1 cellular context compared by ENCODE assay signal in genomic region chr19:7522072-7522922, GRCh38.
TF ChIP-seq lines count a peak whose summit lies in the region.

TSS of gene MCOLN1 (plus strand) at chr19:7522624. CDS start at chr19:7522751, 127 bp downstream.

TF ChIP-seq in K562, 482 proteins besides CTCF, POLR2A, EP300 and RAD21 (continued from another document and continues in another):
- TF ChIP-seq CREB3L1 (IDR thresholded peaks at IDR 0.05; ENCODE audit: borderline replicate concordance, low read depth) = peak; percentile 87
- TF ChIP-seq FOXA1 (IDR thresholded peaks at IDR 0.05; ENCODE audit: borderline replicate concordance) = no peak
- no peak for TF ChIP-seq SREBF2 (CRISPR knock-in tag; IDR thresholded peaks at IDR 0.05)
- TF ChIP-seq SMARCA4 (IDR thresholded peaks at IDR 0.05) = peak; percentile 24; the same call in 1 of the 2 replicates
- peak; percentile 48; the same call in 1 of the 2 replicates for TF ChIP-seq FOXJ2 (tag; IDR thresholded peaks at IDR 0.05)
- TF ChIP-seq ETV6 (IDR thresholded peaks at IDR 0.05; ENCODE audit: borderline replicate concordance in 1 of 2, low read depth in 2 of 2, low read length in 1 of 2) = no peak
- TF ChIP-seq ETV6 (CRISPR knock-in tag; IDR thresholded peaks at IDR 0.05; ENCODE audit: borderline replicate concordance) = 0 out of 2 replicates have a peak, but pooled peaks have one; percentile 46
- 0 out of 2 replicates have a peak, but pooled peaks have one; percentile 65 for TF ChIP-seq KAT7 (CRISPR knock-in tag; IDR thresholded peaks at IDR 0.05; ENCODE audit: borderline replicate concordance)
- TF ChIP-seq SMAD2 (IDR thresholded peaks at IDR 0.05; ENCODE audit: low read depth, low read length) = no peak
- peak; percentile 8 to 77; a peak in 1 of 4 replicates for TF ChIP-seq TEAD1 (CRISPR knock-in tag; IDR thresholded peaks at IDR 0.05)
- TF ChIP-seq ZNF398 (CRISPR knock-in tag; IDR thresholded peaks at IDR 0.05) = no peak
- no peak for TF ChIP-seq ZBTB34 (CRISPR knock-in tag; IDR thresholded peaks at IDR 0.05)
- TF ChIP-seq RFX1 (IDR thresholded peaks at IDR 0.05) = no peak
- no peak for TF ChIP-seq SIRT6 (IDR thresholded peaks at IDR 0.05; ENCODE audit: low read depth, low read length)
- no peak for TF ChIP-seq GTF2A2 (tag; IDR thresholded peaks at IDR 0.05)
- peak; percentile 96; the same call in 1 of the 2 replicates for TF ChIP-seq ILF3 (IDR thresholded peaks at IDR 0.05; ENCODE audit: borderline replicate concordance)
- no peak for TF ChIP-seq ZNF586 (CRISPR knock-in tag; conservative IDR thresholded peaks at IDR 0.05)
- no peak for TF ChIP-seq ZHX1 (conservative IDR thresholded peaks at IDR 0.05; ENCODE audit: low read length)
- TF ChIP-seq THRB (CRISPR knock-in tag; conservative IDR thresholded peaks at IDR 0.05) = 0 out of 2 replicates have a peak, but pooled peaks have one; percentile 55
- TF ChIP-seq POLR2G (IDR thresholded peaks at IDR 0.05; ENCODE audit: low read depth, low read length) = peak; percentile 87
- peak; percentile 95 for TF ChIP-seq L3MBTL2 (IDR thresholded peaks at IDR 0.05)
- TF ChIP-seq RBM14 (IDR thresholded peaks at IDR 0.05; ENCODE audit: borderline replicate concordance, insufficient read depth, low read depth, low read length) = no peak
- 0 out of 2 replicates have a peak, but pooled peaks have one; percentile 53 for TF ChIP-seq NFRKB (IDR thresholded peaks at IDR 0.05; ENCODE audit: low read depth)
- TF ChIP-seq KHSRP (IDR thresholded peaks at IDR 0.05) = no peak
- TF ChIP-seq SOX6 (IDR thresholded peaks at IDR 0.05) = peak; percentile 63
- peak; percentile 93; the same call in 1 of the 2 replicates for TF ChIP-seq XRCC5 (IDR thresholded peaks at IDR 0.05; ENCODE audit: low read depth, low read length)
- TF ChIP-seq GTF3C2 (IDR thresholded peaks at IDR 0.05; ENCODE audit: borderline replicate concordance, extremely low read depth, insufficient read length) = no peak
- no peak for TF ChIP-seq ZNF280A (IDR thresholded peaks at IDR 0.05; ENCODE audit: low read depth, partially characterized antibody)
- TF ChIP-seq EGR1 (conservative IDR thresholded peaks at IDR 0.05) = peak; percentile 69
- no peak for TF ChIP-seq ZBTB26 (CRISPR knock-in tag; IDR thresholded peaks at IDR 0.05)
- TF ChIP-seq NR2C2 (CRISPR knock-in tag; IDR thresholded peaks at IDR 0.05) = peak; percentile 57; the same call in 1 of the 2 replicates
- peak; percentile 75 for TF ChIP-seq NR2C2 (tag; IDR thresholded peaks at IDR 0.05)
- no peak for TF ChIP-seq BRCA1 (IDR thresholded peaks at IDR 0.05)
- no peak for TF ChIP-seq BRCA1 (CRISPR knock-in tag; IDR thresholded peaks at IDR 0.05)
- TF ChIP-seq MXD1 (CRISPR knock-in tag; IDR thresholded peaks at IDR 0.05; ENCODE audit: borderline replicate concordance, poor library complexity, severe bottlenecking) = peak; percentile 57
- 0 out of 2 replicates have a peak, but pooled peaks have one; percentile 53 for TF ChIP-seq GABPB2 (CRISPR knock-in tag; conservative IDR thresholded peaks at IDR 0.05)
- no peak for TF ChIP-seq XRCC3 (IDR thresholded peaks at IDR 0.05)
- TF ChIP-seq ZNF140 (CRISPR knock-in tag; IDR thresholded peaks at IDR 0.05) = no peak
- TF ChIP-seq FOXO4 (CRISPR knock-in tag; IDR thresholded peaks at IDR 0.05) = no peak
- 0 out of 2 replicates have a peak, but pooled peaks have one; percentile 66 for TF ChIP-seq DNMT1 (IDR thresholded peaks at IDR 0.05)
- no peak for TF ChIP-seq ZNF57 (CRISPR knock-in tag; IDR thresholded peaks at IDR 0.05)
- TF ChIP-seq MEIS2 (IDR thresholded peaks at IDR 0.05; ENCODE audit: partially characterized antibody) = peak; percentile 84
- TF ChIP-seq ERF (CRISPR knock-in tag; IDR thresholded peaks at IDR 0.05) = peak; percentile 86
- TF ChIP-seq CREB5 (CRISPR knock-in tag; IDR thresholded peaks at IDR 0.05) = no peak
- no peak for TF ChIP-seq ZNF12 (CRISPR knock-in tag; IDR thresholded peaks at IDR 0.05)
- 0 out of 2 replicates have a peak, but pooled peaks have one; percentile 60 for TF ChIP-seq NR2F6 (CRISPR knock-in tag; IDR thresholded peaks at IDR 0.05)
- no peak for TF ChIP-seq TEAD4 (IDR thresholded peaks at IDR 0.05; ENCODE audit: low read length)
- no peak for TF ChIP-seq TEAD4 (CRISPR knock-in tag; IDR thresholded peaks at IDR 0.05; ENCODE audit: borderline replicate concordance)
